In the genomic region with DNA sequence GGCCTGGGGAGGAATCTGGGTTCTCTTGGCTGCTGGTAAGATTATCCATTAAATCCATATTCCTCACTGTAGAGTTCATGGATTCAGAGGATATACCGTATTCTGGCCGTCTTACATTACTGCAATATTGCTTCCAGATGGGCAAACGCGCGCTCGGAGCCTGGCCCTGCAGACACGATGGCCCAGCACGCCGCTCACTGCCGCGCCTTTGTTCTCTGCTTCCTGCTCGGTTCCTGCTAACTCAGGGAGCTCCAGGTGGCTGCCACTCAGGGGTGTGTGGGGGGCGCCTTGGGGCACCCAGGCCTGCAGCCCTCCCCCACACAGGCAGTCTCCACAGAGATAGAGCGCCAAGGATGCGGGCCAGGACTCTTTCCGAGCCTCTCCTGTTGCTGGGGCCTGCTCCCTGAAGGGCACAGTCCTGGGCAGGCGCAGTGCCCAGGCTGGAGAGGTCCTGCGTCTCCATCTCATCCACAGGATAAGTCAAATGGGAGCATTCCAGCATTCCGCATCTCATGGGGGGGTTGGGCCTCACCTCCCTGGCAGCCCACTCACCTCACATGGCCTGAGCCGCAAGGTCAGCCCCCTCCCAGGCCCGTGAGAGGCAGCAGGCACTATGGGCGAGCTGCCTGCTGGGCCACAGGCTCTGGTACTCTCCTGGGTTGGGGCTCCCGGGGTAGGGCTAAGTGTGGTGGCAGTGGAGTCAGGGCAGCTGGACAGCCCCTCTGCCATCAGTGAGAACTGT, we compare ENCODE assay signal across 18 cellular contexts. TPM values are rescaled to one million over a fixed set of nuclear protein-coding genes. Genes with fewer than 3 reads are reported as not detected.
DNase-seq lines count a peak whose midpoint lies in the region; ATAC-seq and TF ChIP-seq lines count a peak whose summit lies in the region.
"Had no signal": no experiment of that assay in that cellular context is flagged by ENCODE, and none has a peak within 500 bp of the region (broad histone marks: within the 10 kb centered on the region; RNA-seq: fewer than 3 reads in every experiment).

No MANE protein-coding gene starts in this region.

- H3K27me3 Mint-ChIP-seq in brain (peaks cover 84% of the 10 kb centered on the region), mesothelial cell of epicardium (ENCODE audit: low read depth) (no peaks in the 10 kb centered on the region)
- H3K27me3 Mint-ChIP-seq: CD4-positive, alpha-beta memory T cell had no signal

- TF ChIP-seq CTCF in brain (conservative IDR thresholded peaks at IDR 0.05), result no peak
- no peak for TF ChIP-seq CTCF in mesothelial cell of epicardium (IDR thresholded peaks at IDR 0.05; ENCODE audit: unreplicated experiment)

- H3K27ac Mint-ChIP-seq in brain (peak overlapping the region in 3 of 5 experiments; percentile 57 to 87 (median 59)), mesothelial cell of epicardium (peak overlapping the region; percentile 66)

- peaks cover 3 to 23% (median 18%) of the 10 kb centered on the region in 5 experiments for H3K9me3 Mint-ChIP-seq in brain
- peaks cover 18% of the 10 kb centered on the region for H3K9me3 Mint-ChIP-seq in mesothelial cell of epicardium

- no peaks in the 10 kb centered on the region for H3K36me3 Mint-ChIP-seq in brain
- H3K36me3 Mint-ChIP-seq in mesothelial cell of epicardium, result peaks cover 6% of the 10 kb centered on the region

- no peak for ATAC-seq in left ventricle myocardium superior
- no peak for ATAC-seq in left cardiac atrium
- no peak for ATAC-seq in GM18858 (IDR thresholded peaks at IDR 0.05; ENCODE audit: unreplicated experiment)
- ATAC-seq in GM19035 (IDR thresholded peaks at IDR 0.05; ENCODE audit: unreplicated experiment), result no peak
- ATAC-seq: HCT116, K562, Panc1 had no signal

- H3K4me1 Mint-ChIP-seq in brain (peaks cover 22% of the 10 kb centered on the region), mesothelial cell of epicardium (peaks cover 38% of the 10 kb centered on the region)
- H3K4me1 Mint-ChIP-seq: CD4-positive, alpha-beta memory T cell had no signal

- DNase-seq in left ventricle myocardium superior (peak; percentile 15), left cardiac atrium (no peak), mesothelial cell of epicardium (ENCODE audit: low spot score in 2 of 2, unreplicated experiment in 2 of 2) (no peak), hypothalamus (lab: John Stamatoyannopoulos, UW) (no peak)
- no peak for DNase-seq in stimulated activated CD4-positive, alpha-beta T cell treated with anti-CD3 and anti-CD28 coated beads, Interleukin-4, amount 100 ng/mL, for 1 hour
- DNase-seq: BE2C; CD4-positive, alpha-beta memory T cell; DMS153; GDM1; NCI-H1105; NCI-H2107; NCI-H526 had no signal

- intact Hi-C loops in left ventricle myocardium superior (cut with micrococcal nuclease), result no loop called here
- intact Hi-C loops in left cardiac atrium (cut with DNase I), result no loop called here

- H3K4me3 Mint-ChIP-seq in brain (peak overlapping the region in 1 of 5 experiments; percentile 24), mesothelial cell of epicardium (no peak overlapping the region)
- H3K4me3 Mint-ChIP-seq: CD4-positive, alpha-beta memory T cell had no signal

RNA-seq across cellular contexts. Expression of a gene that starts 14.1 kb away (rescaled TPM):
- total RNA-seq in left ventricle myocardium superior (0.35 TPM), left cardiac atrium (under 1 TPM; 0.59 to 0.81 TPM), mesothelial cell of epicardium (30.5 to 35.1 TPM (median 31.9 TPM) in 3 replicates)
- polyA plus RNA-seq in brain (ENCODE audit: insufficient read depth, low read depth, low replicate concordance), result 0.02 TPM

Comparison
In these comparisons a context has a peak if more than half of its experiments do, and no peak if none do; other contexts are left out.
1. RNA of a gene that starts 14.1 kb away (total RNA-seq): 30.5 to 35.1 TPM in mesothelial cell of epicardium; 0.59 to 0.81 TPM in left cardiac atrium and 0.35 TPM in left ventricle myocardium superior (single experiment); every median in the first group is over 10 times any median in the second.